9 cellular contexts compared by ENCODE assay signal in genomic region chr11:46916251-46916650, GRCh38. TPM values are rescaled to one million over a fixed set of nuclear protein-coding genes. Genes with fewer than 3 reads are reported as not detected.
DNase-seq lines count a peak whose midpoint lies in the region; ATAC-seq and TF ChIP-seq lines count a peak whose summit lies in the region.
"Had no signal": no experiment of that assay in that cellular context is flagged by ENCODE, and none has a peak within 500 bp of the region (broad histone marks: within the 10 kb centered on the region; RNA-seq: fewer than 3 reads in every experiment).

No MANE protein-coding gene starts in this region.

- peaks cover 74% of the 10 kb centered on the region for H3K27me3 ChIP-seq in CD4-positive, alpha-beta T cell (ENCODE audit: control insufficient read depth, insufficient read depth, low read length)
- H3K27me3 ChIP-seq in rectal smooth muscle tissue (ENCODE audit: control insufficient read depth, insufficient read depth, low read length) = no peaks in the 10 kb centered on the region

- H3K9me3 ChIP-seq in CD4-positive, alpha-beta T cell (ENCODE audit: control insufficient read depth, low read length) = no peaks in the 10 kb centered on the region

- no peak overlapping the region for H3K27ac ChIP-seq in CD4-positive, alpha-beta T cell (ENCODE audit: low read depth, low read length)
- peak overlapping the region; percentile 40 for H3K27ac ChIP-seq in rectal smooth muscle tissue (ENCODE audit: low read depth, low read length)

- CTCF ChIA-PET in CD4-positive, alpha-beta T cell (lab: Charles Lee) = interaction anchor here (0.8 to 0.9 kb wide), 2 partner anchors 9 to 237 kb away, joined by 3 to 4 read pairs; no protein-coding TSS in a partner anchor

- no peak for DNase-seq in CD4-positive, alpha-beta T cell
- DNase-seq in fibroblast of villous mesenchyme (ENCODE audit: low read depth) (no peak), DMS53 (lab: John Stamatoyannopoulos, UW) (no peak), GM19240 (ENCODE audit: insufficient read length, low spot score) (no peak)
- DNase-seq in activated CD4-positive, alpha-beta T cell treated with anti-CD3 and anti-CD28 coated beads, Interleukin-2, amount 50 U/mL, for 4 hours = no peak
- DNase-seq: NCI-H2107 had no signal

- H3K36me3 ChIP-seq in rectal smooth muscle tissue (ENCODE audit: control insufficient read depth, insufficient read depth, low read length) = no peaks in the 10 kb centered on the region

- no peak overlapping the region for H3K27ac Mint-ChIP-seq in CD4-positive, alpha-beta T cell

- H3K4me3 Mint-ChIP-seq in CD4-positive, alpha-beta T cell = peak overlapping the region; percentile 78

- no peaks in the 10 kb centered on the region for H3K36me3 Mint-ChIP-seq in CD4-positive, alpha-beta T cell (ENCODE audit: low read depth)

- H3K27me3 Mint-ChIP-seq in CD4-positive, alpha-beta T cell = peaks cover 89% of the 10 kb centered on the region

- ATAC-seq in CD4-positive, alpha-beta T cell (ENCODE audit: poor library complexity) = no peak
- ATAC-seq in GM21423 (IDR thresholded peaks at IDR 0.05; ENCODE audit: unreplicated experiment) = no peak

- intact Hi-C loops in CD4-positive, alpha-beta T cell (cut with DNase I, micrococcal nuclease) = no loop called here

- H3K4me1 Mint-ChIP-seq in CD4-positive, alpha-beta T cell (ENCODE audit: low read depth) = peaks cover 26% of the 10 kb centered on the region

- no peak for TF ChIP-seq CTCF in CD4-positive, alpha-beta T cell (IDR thresholded peaks at IDR 0.05)
- TF ChIP-seq CTCF in WI38 (IDR thresholded peaks at IDR 0.05; ENCODE audit: low read depth, low read length) = no peak
- no peak for TF ChIP-seq CTCF in fibroblast of villous mesenchyme (IDR thresholded peaks at IDR 0.05; ENCODE audit: insufficient read depth, low read depth, low read length)

- peaks cover 9% of the 10 kb centered on the region for H3K4me1 ChIP-seq in rectal smooth muscle tissue (ENCODE audit: control insufficient read depth, insufficient read depth, low read length)

- peak overlapping the region; percentile 58 for H3K4me3 ChIP-seq in WI38 (ENCODE audit: low read depth, low read length)
- H3K4me3 ChIP-seq in fibroblast of villous mesenchyme (ENCODE audit: low read depth, low read length) = peak overlapping the region; percentile 72
- peak overlapping the region; percentile 71 for H3K4me3 ChIP-seq in rectal smooth muscle tissue (ENCODE audit: low read length)

- no peak overlapping the region for H3K9ac ChIP-seq in rectal smooth muscle tissue (ENCODE audit: low read length)

- no peaks in the 10 kb centered on the region for H3K9me3 Mint-ChIP-seq in CD4-positive, alpha-beta T cell

- POLR2A ChIA-PET in CD4-positive, alpha-beta T cell (lab: Charles Lee) = interaction anchor here (0.6 to 1.3 kb wide), 2 partner anchors 20 to 82 kb away, joined by 4 to 6 read pairs; partner anchors contain the start of gene CSTPP1

RNA-seq across cellular contexts. Expression of gene LRP4, which starts 2.1 kb away (rescaled TPM):
- not detected for total RNA-seq in CD4-positive, alpha-beta T cell
- 3.5 and 3.9 TPM in 2 replicates for total RNA-seq in fibroblast of villous mesenchyme

RNA-seq across cellular contexts. Expression of gene CSTPP1, which starts 20.3 kb away (rescaled TPM):
- 1 to 10 TPM; 6.6 to 7.3 TPM for total RNA-seq in CD4-positive, alpha-beta T cell
- 30.2 and 33.5 TPM in 2 replicates for total RNA-seq in fibroblast of villous mesenchyme
